8 cellular contexts compared by ENCODE assay signal in genomic region chr12:57088442-57089258, GRCh38. TPM values are rescaled to one million over a fixed set of nuclear protein-coding genes. Genes with fewer than 3 reads are reported as not detected.
DNase-seq lines count a peak whose midpoint lies in the region; ATAC-seq, FAIRE-seq and TF ChIP-seq lines count a peak whose summit lies in the region.

TSS of gene NAB2 (plus strand) at chr12:57089114. CDS start at chr12:57089272, 158 bp downstream.

- intact Hi-C loops in dendritic cell treated with granulocyte-macrophage colony-stimulating factor and Interleukin-4, amounts not matched to agents 40 ng/mL and 50 ng/mL, for 4 days (cut with micrococcal nuclease): loop anchor here (1.0 to 10.0 kb wide), 3 partner anchors 10 to 454 kb away; partner anchors contain the start of genes BAZ2A, NEMP1 and STAT6
- intact Hi-C loops in HepG2 (cut with micrococcal nuclease; ENCODE audit: unreplicated experiment): loop anchor here (1.0 to 2.0 kb wide), 2 partner anchors 14 to 22 kb away; partner anchors contain the start of gene STAT6

- H3K79me2 ChIP-seq in HepG2 (ENCODE audit: insufficient read depth, low read length): peaks cover 15% of the 10 kb centered on the region

- H3K4me1 Mint-ChIP-seq in dendritic cell treated with granulocyte-macrophage colony-stimulating factor and Interleukin-4, amounts not matched to agents 40 ng/mL and 50 ng/mL, for 4 days (ENCODE audit: low read depth): peaks cover 72% of the 10 kb centered on the region

- H3K9me3 ChIP-seq in BLaER1 treated with 17β-estradiol and CSF1 and Interleukin-3, amounts not matched to agents 10 nM and 100 nM (replicated peaks in 1 of 11): no peaks in the 10 kb centered on the region
- H3K9me3 ChIP-seq in HepG2 (ENCODE audit: low read length): no peaks in the 10 kb centered on the region

- peak within 1 kb of the TSS; percentile 98 for H3K4me3 Mint-ChIP-seq in dendritic cell treated with granulocyte-macrophage colony-stimulating factor and Interleukin-4, amounts not matched to agents 40 ng/mL and 50 ng/mL, for 4 days

- no peak within 1 kb of the TSS for H2AFZ ChIP-seq in HepG2 (ENCODE audit: low read length)

- peak; percentile 88 for FAIRE-seq in HepG2 (lab: Jason Lieb, UNC)

- POLR2A ChIA-PET in HepG2 (lab: Yijun Ruan, JAX): interaction anchor here (0.6 to 5.0 kb wide), 15 partner anchors 9 to 432 kb away, joined by 3 to 184 read pairs (median 5); partner anchors contain the start of genes DDIT3, LRP1, NEMP1 and SHMT2

- peak within 1 kb of the TSS; percentile 94 to 100 (median 98) for H3K4me2 ChIP-seq in BLaER1 treated with 17β-estradiol and CSF1 and Interleukin-3, amounts not matched to agents 10 nM and 100 nM
- H3K4me2 ChIP-seq in HepG2 (ENCODE audit: low read depth, low read length): peak within 1 kb of the TSS; percentile 90

- peak within 1 kb of the TSS; percentile 94 to 100 (median 99) for H3K27ac ChIP-seq in BLaER1 treated with 17β-estradiol and CSF1 and Interleukin-3, amounts not matched to agents 10 nM and 100 nM
- peak within 1 kb of the TSS; percentile 88 for H3K27ac ChIP-seq in HepG2 (ENCODE audit: extremely low read length, insufficient read depth, low read length)

- H3K27me3 Mint-ChIP-seq in dendritic cell treated with granulocyte-macrophage colony-stimulating factor and Interleukin-4, amounts not matched to agents 40 ng/mL and 50 ng/mL, for 4 days: no peaks in the 10 kb centered on the region

- CTCF ChIA-PET in HepG2 (lab: Yijun Ruan, JAX; ENCODE audit: low intra/inter-chr PET ratio, low total read pairs): no interaction called here

- TF ChIP-seq POLR2A in HepG2 (IDR thresholded peaks at IDR 0.05; ENCODE audit: insufficient read depth in 1 of 2, low read depth in 2 of 2, low read length in 2 of 2): peak; percentile 64 to 89

- no peaks in the 10 kb centered on the region for H3K9me3 Mint-ChIP-seq in dendritic cell treated with granulocyte-macrophage colony-stimulating factor and Interleukin-4, amounts not matched to agents 40 ng/mL and 50 ng/mL, for 4 days

- H3K9ac ChIP-seq in BLaER1 treated with 17β-estradiol and CSF1 and Interleukin-3, amounts not matched to agents 10 nM and 100 nM: peak within 1 kb of the TSS; percentile 93 to 99 (median 97)
- H3K9ac ChIP-seq in HepG2 (ENCODE audit: insufficient read depth, low read depth, low read length): peak within 1 kb of the TSS; percentile 82

- peak; percentile 97 for DNase-seq in NCI-H69 (lab: John Stamatoyannopoulos, UW)
- DNase-seq in activated CD4-positive, alpha-beta T cell treated with anti-CD3 and anti-CD28 coated beads, Interleukin-2, amount 50 U/mL, for 1 hour: peak; percentile 94
- DNase-seq in HepG2 (ENCODE audit: low spot score): peak; percentile 95
- peak; percentile 86 for DNase-seq in stimulated activated CD4-positive, alpha-beta T cell treated with anti-CD3 and anti-CD28 coated beads, Interleukin-2, amount 100 ng/mL, for 4 hours (ENCODE audit: low read depth)

- H3K27me3 ChIP-seq in BLaER1 treated with 17β-estradiol and CSF1 and Interleukin-3, amounts not matched to agents 10 nM and 100 nM: no peaks in the 10 kb centered on the region
- no peaks in the 10 kb centered on the region; a peak in 1 of 5 replicates for H3K27me3 ChIP-seq in HepG2 (ENCODE audit: control insufficient read depth in 1 of 2, insufficient read depth in 2 of 2, low read length in 2 of 2)

- TF ChIP-seq CTCF in HepG2 (CRISPR knock-in tag; IDR thresholded peaks at IDR 0.05): 0 out of 2 replicates have a peak, but pooled peaks have one; percentile 11

- WGBS in HepG2 (ENCODE audit: low lambda C conversion rate): 1% methylated on average over 46 of the region's 85 CpGs

- peaks cover 66% of the 10 kb centered on the region for H3K36me3 Mint-ChIP-seq in dendritic cell treated with granulocyte-macrophage colony-stimulating factor and Interleukin-4, amounts not matched to agents 40 ng/mL and 50 ng/mL, for 4 days (ENCODE audit: low read depth)

- peaks cover 34 to 41% (median 38%) of the 10 kb centered on the region in 11 experiments for H4K20me1 ChIP-seq in BLaER1 treated with 17β-estradiol and CSF1 and Interleukin-3, amounts not matched to agents 10 nM and 100 nM
- H4K20me1 ChIP-seq in HepG2 (ENCODE audit: insufficient read depth, low read length): 0 out of 2 replicates have a peak, but pooled peaks cover 5% of the 10 kb centered on the region

- TF ChIP-seq RAD21 in HepG2 (CRISPR knock-in tag; IDR thresholded peaks at IDR 0.05): peak; percentile 16

- TF ChIP-seq EP300 in HepG2 (IDR thresholded peaks at IDR 0.05; ENCODE audit: low read depth in 2 of 2, low read length in 2 of 2) (peak; percentile 21 to 73; a peak in 3 of 4 replicates), HepG2 (CRISPR knock-in tag; IDR thresholded peaks at IDR 0.05; ENCODE audit: borderline replicate concordance) (peak; percentile 43)

- ATAC-seq in GM19328 (IDR thresholded peaks at IDR 0.05; ENCODE audit: unreplicated experiment): peak; percentile 52
- ATAC-seq in HG03469 (IDR thresholded peaks at IDR 0.05; ENCODE audit: unreplicated experiment): peak; percentile 28
- peak; percentile 80 for ATAC-seq in HepG2

- H3K36me3 ChIP-seq in BLaER1 treated with 17β-estradiol and CSF1 and Interleukin-3, amounts not matched to agents 10 nM and 100 nM: peaks cover 28 to 34% (median 31%) of the 10 kb centered on the region in 11 experiments
- peaks cover 6 to 27% of the 10 kb centered on the region in 2 experiments; a peak in 4 of 5 replicates for H3K36me3 ChIP-seq in HepG2 (replicated peaks in 1 of 2; ENCODE audit: control insufficient read depth in 1 of 2, insufficient read depth in 2 of 2, low read length in 2 of 2)

- H3K27ac Mint-ChIP-seq in dendritic cell treated with granulocyte-macrophage colony-stimulating factor and Interleukin-4, amounts not matched to agents 40 ng/mL and 50 ng/mL, for 4 days: peak within 1 kb of the TSS; percentile 99

- in situ Hi-C loops in HepG2 (cut with HindIII; ENCODE audit: extremely low pct_ligation_motif_present, low pct_unique_long_range_greater_than_20kb): no loop called here

- H3K4me1 ChIP-seq in BLaER1 treated with 17β-estradiol and CSF1 and Interleukin-3, amounts not matched to agents 10 nM and 100 nM: peaks cover 51 to 64% (median 56%) of the 10 kb centered on the region in 10 experiments
- H3K4me1 ChIP-seq in HepG2 (ENCODE audit: insufficient read depth, low read length): peaks cover 28% of the 10 kb centered on the region

- no TSS peak for BruUV-seq in HepG2 (replicated peaks; lab: Mats Ljungman, UMichigan)

- H3K4me3 ChIP-seq in BLaER1 treated with 17β-estradiol and CSF1 and Interleukin-3, amounts not matched to agents 10 nM and 100 nM: peak within 1 kb of the TSS; percentile 74 to 98 (median 90)
- H3K4me3 ChIP-seq in HepG2 (replicated peaks in 1 of 3; ENCODE audit: insufficient read depth in 1 of 3, low read depth in 2 of 3, low read length in 3 of 3): peak within 1 kb of the TSS; percentile 83 to 93 (median 84)

TF ChIP-seq in HepG2, 621 proteins besides CTCF, POLR2A, EP300 and RAD21 (continues in another document):
- TF ChIP-seq ZFP37 (CRISPR knock-in tag; IDR thresholded peaks at IDR 0.05; ENCODE audit: borderline replicate concordance) (0 out of 2 replicates have a peak, but pooled peaks have one; percentile 55), SSRP1 (CRISPR knock-in tag; IDR thresholded peaks at IDR 0.05) (no peak), KDM5B (CRISPR knock-in tag; IDR thresholded peaks at IDR 0.05; ENCODE audit: borderline replicate concordance) (0 out of 2 replicates have a peak, but pooled peaks have one; percentile 22), FOXC1 (CRISPR knock-in tag; IDR thresholded peaks at IDR 0.05; ENCODE audit: borderline replicate concordance) (0 out of 2 replicates have a peak, but pooled peaks have one; percentile 37), TOE1 (CRISPR knock-in tag; IDR thresholded peaks at IDR 0.05) (no peak), MAF1 (CRISPR knock-in tag; IDR thresholded peaks at IDR 0.05; ENCODE audit: borderline replicate concordance) (peak; percentile 41; the same call in 1 of the 2 replicates), ZNF207 (IDR thresholded peaks at IDR 0.05; ENCODE audit: borderline replicate concordance) (no peak), ZNF350 (CRISPR knock-in tag; IDR thresholded peaks at IDR 0.05; ENCODE audit: borderline replicate concordance, low read depth) (peak; percentile 22; the same call in 1 of the 2 replicates), RELA (CRISPR knock-in tag; IDR thresholded peaks at IDR 0.05) (no peak), ZNF235 (CRISPR knock-in tag; IDR thresholded peaks at IDR 0.05; ENCODE audit: borderline replicate concordance) (no peak), ZBTB38 (CRISPR knock-in tag; IDR thresholded peaks at IDR 0.05) (0 out of 2 replicates have a peak, but pooled peaks have one; percentile 28)

RNA-seq across cellular contexts. Expression of gene NAB2, which starts in this region (rescaled TPM):
- total RNA-seq in HepG2 (2016; rRNA removed; fragmentation: Illumina TruSeq; extraction: Trizol): 11.0 and 11.7 TPM in 2 replicates
- 3.0 and 3.6 TPM in 2 replicates for total RNA-seq in HepG2 (2016; cell fraction: cytosol; rRNA removed; fragmentation: Illumina TruSeq; extraction: Trizol; ENCODE audit: low read depth)
- total RNA-seq in HepG2 (2016; cell fraction: insoluble cytoplasmic fraction; rRNA removed; fragmentation: Illumina TruSeq; extraction: Trizol): 11.0 and 11.7 TPM in 2 replicates
- total RNA-seq in HepG2 (2016; cell fraction: membrane; rRNA removed; fragmentation: Illumina TruSeq; extraction: Trizol): 6.6 and 6.9 TPM in 2 replicates
- 5.9 and 6.3 TPM in 2 replicates for total RNA-seq in HepG2 (2016; cell fraction: nucleus; rRNA removed; fragmentation: Illumina TruSeq; extraction: Trizol)
- polyA plus RNA-seq in HepG2 (2011; rRNA removed): 12.9 and 17.5 TPM in 2 replicates
- polyA plus RNA-seq in HepG2 (2011; cell fraction: cytosol; rRNA removed): 11.8 and 13.8 TPM in 2 replicates
- 15.3 and 15.9 TPM in 2 replicates for polyA plus RNA-seq in HepG2 (2011; cell fraction: nucleus; rRNA removed)
- 8.1 and 11.0 TPM in 2 replicates for polyA plus RNA-seq in HepG2 (2012)
- 1.9 and 2.1 TPM in 2 replicates for polyA plus RNA-seq in HepG2 (2016; cell fraction: cytosol; fragmentation: Illumina TruSeq; extraction: Trizol; ENCODE audit: low read depth)
- polyA plus RNA-seq in HepG2 (2016; cell fraction: insoluble cytoplasmic fraction; fragmentation: Illumina TruSeq; extraction: Trizol; ENCODE audit: low read depth): 11.1 and 11.2 TPM in 2 replicates
- 4.3 and 4.7 TPM in 2 replicates for polyA plus RNA-seq in HepG2 (2016; cell fraction: membrane; fragmentation: Illumina TruSeq; extraction: Trizol; ENCODE audit: low read depth)
- 14.2 and 14.8 TPM in 2 replicates for polyA plus RNA-seq in HepG2 (2016; cell fraction: nucleus; fragmentation: Illumina TruSeq; extraction: Trizol; ENCODE audit: insufficient read depth, low read depth)
- 19.1 and 23.7 TPM in 2 replicates for polyA minus RNA-seq in HepG2 (2011; rRNA and poly(A)+ RNA removed; ENCODE audit: low replicate concordance)
- polyA minus RNA-seq in HepG2 (2011; cell fraction: cytosol; rRNA and poly(A)+ RNA removed): 9.8 and 9.9 TPM in 2 replicates
- polyA minus RNA-seq in HepG2 (2011; cell fraction: nucleus; rRNA and poly(A)+ RNA removed): 5.2 and 7.7 TPM in 2 replicates

Comparison
In these comparisons a context has a peak if more than half of its experiments do, and no peak if none do; other contexts are left out.
1. Peak in every context shown above with its lines: DNase-seq, ATAC-seq, H3K4me3 ChIP-seq and H3K27ac ChIP-seq.
2. ATAC-seq: peak in every context shown above with its lines; median percentile 80 in HepG2; 52 in GM19328; 28 in HG03469.